Comparison of ENCODE assay signal across 8 cellular contexts in the genomic region with DNA sequence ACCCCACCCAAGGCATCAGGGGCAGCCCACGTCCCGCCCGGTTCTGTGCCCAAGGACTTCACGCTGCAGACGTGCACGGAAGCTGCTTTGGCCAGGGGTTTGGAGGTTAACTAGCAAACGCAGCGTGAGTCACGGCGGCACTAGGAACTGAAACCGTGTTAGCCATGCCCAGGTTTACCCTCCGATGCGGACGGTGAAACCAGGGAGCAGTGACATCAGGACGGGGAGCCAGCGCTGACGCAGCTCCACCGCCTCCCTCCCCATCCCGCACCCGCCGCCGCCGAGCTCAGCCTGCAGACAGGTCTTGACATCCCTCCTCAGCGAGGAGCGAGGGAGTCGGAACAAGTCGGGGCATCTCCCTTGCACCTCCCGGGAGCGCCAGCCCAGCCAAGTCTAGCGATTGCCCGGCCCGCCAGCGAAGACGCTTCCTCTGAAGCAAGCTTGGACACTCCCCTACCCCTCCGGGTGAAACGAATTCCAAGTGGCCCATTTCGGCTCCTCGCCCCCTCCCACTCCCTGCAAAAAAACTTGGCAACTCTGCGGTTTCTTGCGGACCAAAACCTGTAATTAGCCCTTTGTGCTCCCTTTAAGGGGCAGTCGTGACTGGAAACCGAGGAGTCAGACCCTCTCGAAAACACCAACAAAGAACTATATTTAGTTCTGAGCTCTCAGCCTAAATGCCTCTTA. TPM values are rescaled to one million over a fixed set of nuclear protein-coding genes. Genes with fewer than 3 reads are reported as not detected.
DNase-seq lines count a peak whose midpoint lies in the region; FAIRE-seq and TF ChIP-seq lines count a peak whose summit lies in the region.

No MANE protein-coding gene starts in this region.

- H3K9me3 ChIP-seq in H9 (ENCODE audit: control insufficient read depth, low read depth, low read length) = no peaks in the 10 kb centered on the region
- no peaks in the 10 kb centered on the region for H3K9me3 ChIP-seq in spleen

- H3K36me3 Mint-ChIP-seq in H9 (ENCODE audit: insufficient read depth in 1 of 3, low read depth in 3 of 3) = peaks cover 0 to 5% (median 3%) of the 10 kb centered on the region in 3 experiments; a peak in 3 of 7 replicates

- intact Hi-C loops in spleen (cut with DNase I; ENCODE audit: low total_unique reads) = loop anchor here (10.0 kb wide), 1 partner anchor 444 kb away; no protein-coding TSS in a partner anchor

- H3K23ac ChIP-seq in H9 (ENCODE audit: insufficient read length, low read depth, low read length) = no peak overlapping the region

- peak overlapping the region; percentile 25 for H2AFZ ChIP-seq in H9 (ENCODE audit: low read length)

- H3K4ac ChIP-seq in H9 (ENCODE audit: low read depth, low read length) = no peak overlapping the region

- H3K56ac ChIP-seq in H9 (ENCODE audit: insufficient read length, low read depth, low read length) = no peak overlapping the region

- H3K27me3 ChIP-seq in H9 (ENCODE audit: insufficient read depth, low read length) (no peaks in the 10 kb centered on the region), bronchial epithelial cell (ENCODE audit: control insufficient read depth, insufficient read depth, low read length) (no peaks in the 10 kb centered on the region), spleen (replicated peaks in 1 of 7) (no peaks in the 10 kb centered on the region)

- peak overlapping the region; percentile 62 to 95 (median 94); a peak in 6 of 7 replicates for H3K27ac Mint-ChIP-seq in H9

- H4K5ac ChIP-seq in H9 (ENCODE audit: insufficient read length, low read depth, low read length) = no peak overlapping the region

- H2BK120ac ChIP-seq in H9 (ENCODE audit: low read depth, low read length, poor library complexity, severe bottlenecking) = no peak overlapping the region

- no peak overlapping the region for H2BK15ac ChIP-seq in H9 (ENCODE audit: low read depth, low read length)

- peaks cover 30% of the 10 kb centered on the region in 2 experiments for H3K4me1 Mint-ChIP-seq in H9

- H3K4me2 ChIP-seq in H9 (ENCODE audit: insufficient read depth, insufficient read length, low read length) = peak overlapping the region; percentile 87

- H3K14ac ChIP-seq in H9 (ENCODE audit: insufficient read depth, low read length) = no peak overlapping the region

- no peak overlapping the region for H4K91ac ChIP-seq in H9 (ENCODE audit: insufficient read length, low read depth, low read length)

- H3T11ph ChIP-seq in H9 (ENCODE audit: low read length) = no peak overlapping the region

- CTCF ChIA-PET in GM10248 (lab: Yijun Ruan, JAX) = interaction anchor here (1.0 to 1.7 kb wide), 6 partner anchors 11 to 608 kb away, joined by 3 to 6 read pairs (median 4); no protein-coding TSS in a partner anchor

- TF ChIP-seq CTCF in GM10248 (IDR thresholded peaks at IDR 0.05; ENCODE audit: control extremely low read depth, extremely low read depth, low read depth, missing control alignments) (no peak), H9 (conservative IDR thresholded peaks at IDR 0.05) (no peak), VCaP (conservative IDR thresholded peaks at IDR 0.05) (no peak), bronchial epithelial cell (IDR thresholded peaks at IDR 0.05; ENCODE audit: insufficient read depth, low read length, severe bottlenecking) (no peak), spleen (IDR thresholded peaks at IDR 0.05 in 8 of 11, conservative IDR thresholded peaks at IDR 0.05 in 3 of 11) (no peak)

- H3K79me1 ChIP-seq in H9 (ENCODE audit: insufficient read depth, low read depth, low read length, poor library complexity, severe bottlenecking) = no peaks in the 10 kb centered on the region

- peak; percentile 79 for FAIRE-seq in bronchial epithelial cell (lab: Jason Lieb, UNC)

- H3K4me3 ChIP-seq in bronchial epithelial cell (ENCODE audit: low read depth, low read length) = peak overlapping the region; percentile 44
- peak overlapping the region; percentile 76 to 99 (median 88) for H3K4me3 ChIP-seq in spleen

- peaks cover 14% of the 10 kb centered on the region for H3K23me2 ChIP-seq in H9 (ENCODE audit: insufficient read length, low read depth, low read length, poor library complexity, severe bottlenecking)

- H2AK5ac ChIP-seq in H9 (ENCODE audit: insufficient read length, low read length) = no peak overlapping the region

- H3K4me1 ChIP-seq in H9 (ENCODE audit: insufficient read depth, low read length) (no peaks in the 10 kb centered on the region), spleen (peaks cover 10 to 40% (median 31%) of the 10 kb centered on the region in 6 donors)

- H4K8ac ChIP-seq in H9 (replicated peaks; ENCODE audit: insufficient read length, low read depth, low read length) = no peak overlapping the region

- H3K9ac ChIP-seq in H9 (ENCODE audit: extremely low read depth, insufficient read length, low read length) = peak overlapping the region; percentile 33

- H2BK12ac ChIP-seq in H9 (ENCODE audit: insufficient read length, low read depth, low read length) = no peak overlapping the region

- H3K9me3 Mint-ChIP-seq in H9 = no peaks in the 10 kb centered on the region

- no peak overlapping the region for H2BK20ac ChIP-seq in H9 (ENCODE audit: low read depth, low read length, poor library complexity, severe bottlenecking)

- no peak overlapping the region for H3K18ac ChIP-seq in H9 (ENCODE audit: insufficient read length, low read depth, low read length)

- POLR2A ChIA-PET in GM10248 (lab: Yijun Ruan, JAX) = interaction anchor here (1.1 kb wide), 1 partner anchor 11 kb away, joined by 4 read pairs; no protein-coding TSS in a partner anchor

- H3K27me3 Mint-ChIP-seq in H9 (ENCODE audit: low read depth) = peaks cover 2% of the 10 kb centered on the region; the same call in 1 of the 2 replicates

- H3K4me3 Mint-ChIP-seq in H9 = peak overlapping the region; percentile 94 to 99

- DNase-seq in GM10248 (ENCODE audit: extremely low spot score) (peak; percentile 76), H9 (peak; percentile 83), M059J (ENCODE audit: low read depth) (peak; percentile 97), bronchial epithelial cell (ENCODE audit: low read depth) (peak; percentile 98), inferior parietal cortex (ENCODE audit: extremely low spot score) (peak; percentile 36), spleen (peak; percentile 95), NCI-H146 (lab: John Stamatoyannopoulos, UW) (no peak)

- H3K36me3 ChIP-seq in bronchial epithelial cell (ENCODE audit: control insufficient read depth, insufficient read depth, low read length) (no peaks in the 10 kb centered on the region), spleen (no peaks in the 10 kb centered on the region)

- no peak overlapping the region for H2BK5ac ChIP-seq in H9 (ENCODE audit: insufficient read length, low read length)

- peaks cover 14% of the 10 kb centered on the region; the same call in 1 of the 2 replicates for H3K79me2 ChIP-seq in H9 (ENCODE audit: insufficient read depth, low read length)

- no peaks in the 10 kb centered on the region for H4K20me1 ChIP-seq in H9 (ENCODE audit: control insufficient read depth, insufficient read depth, insufficient read length)

- H3K27ac ChIP-seq in H9 (ENCODE audit: insufficient read length, low read depth, low read length) (no peak overlapping the region), VCaP (peak overlapping the region; percentile 76), spleen (peak overlapping the region; percentile 76 to 96 (median 94))

- WGBS in H9 (ENCODE audit: extremely low coverage, insufficient read length, low lambda C conversion rate) = no CpG with 5 or more reads among the region's 43 CpGs
- 0 to 1% (median 0%) methylated on average over 24 to 43 of the region's 43 CpGs for WGBS in spleen, 5 donors

- TF ChIP-seq POLR2A in spleen (IDR thresholded peaks at IDR 0.05) = peak in 1 of 3 donors; percentile 60

RNA-seq across cellular contexts. Expression of a gene that starts 1.4 kb away (rescaled TPM):
- total RNA-seq in H9 (2021) = 18.2 and 18.7 TPM in 2 replicates
- 13.0 and 20.4 TPM in 2 replicates for total RNA-seq in M059J (2014; rRNA removed; shearing (Covaris generic))
- total RNA-seq in bronchial epithelial cell = 17.2 and 29.0 TPM in 2 replicates
- total RNA-seq in spleen = 10 to 100 TPM; 18.5 to 31.0 (median 28.0) TPM
- polyA plus RNA-seq in spleen = 1 to 10 TPM; 5.3 to 8.9 (median 6.2) TPM
